ENCODE assay signal across 1 cellular context in the genomic region with DNA sequence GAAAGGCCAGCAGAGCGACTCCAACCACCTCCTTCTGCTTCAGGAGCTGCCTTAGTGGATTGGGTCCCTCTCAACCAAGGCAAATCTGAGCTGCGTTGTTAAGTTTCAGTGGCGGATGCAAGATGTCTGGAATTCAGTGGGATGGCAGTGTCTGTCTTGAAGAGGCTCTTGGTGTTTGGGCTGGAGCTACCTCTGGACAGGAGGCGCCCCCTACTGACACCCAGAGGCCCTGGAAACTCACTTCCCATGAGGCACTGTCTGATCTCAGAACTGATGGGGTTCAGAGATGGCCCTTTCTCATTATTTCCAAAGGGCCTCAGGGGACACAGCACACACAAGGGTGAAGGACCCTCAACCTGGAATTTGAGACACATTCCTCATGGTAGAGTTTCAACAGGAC.
TF ChIP-seq lines count a peak whose summit lies in the region.

No MANE protein-coding gene starts in this region.

TF ChIP-seq in GM23338, 12 proteins besides CTCF, POLR2A, EP300 and RAD21 (continued from another document):
- TF ChIP-seq, protein P1, sequence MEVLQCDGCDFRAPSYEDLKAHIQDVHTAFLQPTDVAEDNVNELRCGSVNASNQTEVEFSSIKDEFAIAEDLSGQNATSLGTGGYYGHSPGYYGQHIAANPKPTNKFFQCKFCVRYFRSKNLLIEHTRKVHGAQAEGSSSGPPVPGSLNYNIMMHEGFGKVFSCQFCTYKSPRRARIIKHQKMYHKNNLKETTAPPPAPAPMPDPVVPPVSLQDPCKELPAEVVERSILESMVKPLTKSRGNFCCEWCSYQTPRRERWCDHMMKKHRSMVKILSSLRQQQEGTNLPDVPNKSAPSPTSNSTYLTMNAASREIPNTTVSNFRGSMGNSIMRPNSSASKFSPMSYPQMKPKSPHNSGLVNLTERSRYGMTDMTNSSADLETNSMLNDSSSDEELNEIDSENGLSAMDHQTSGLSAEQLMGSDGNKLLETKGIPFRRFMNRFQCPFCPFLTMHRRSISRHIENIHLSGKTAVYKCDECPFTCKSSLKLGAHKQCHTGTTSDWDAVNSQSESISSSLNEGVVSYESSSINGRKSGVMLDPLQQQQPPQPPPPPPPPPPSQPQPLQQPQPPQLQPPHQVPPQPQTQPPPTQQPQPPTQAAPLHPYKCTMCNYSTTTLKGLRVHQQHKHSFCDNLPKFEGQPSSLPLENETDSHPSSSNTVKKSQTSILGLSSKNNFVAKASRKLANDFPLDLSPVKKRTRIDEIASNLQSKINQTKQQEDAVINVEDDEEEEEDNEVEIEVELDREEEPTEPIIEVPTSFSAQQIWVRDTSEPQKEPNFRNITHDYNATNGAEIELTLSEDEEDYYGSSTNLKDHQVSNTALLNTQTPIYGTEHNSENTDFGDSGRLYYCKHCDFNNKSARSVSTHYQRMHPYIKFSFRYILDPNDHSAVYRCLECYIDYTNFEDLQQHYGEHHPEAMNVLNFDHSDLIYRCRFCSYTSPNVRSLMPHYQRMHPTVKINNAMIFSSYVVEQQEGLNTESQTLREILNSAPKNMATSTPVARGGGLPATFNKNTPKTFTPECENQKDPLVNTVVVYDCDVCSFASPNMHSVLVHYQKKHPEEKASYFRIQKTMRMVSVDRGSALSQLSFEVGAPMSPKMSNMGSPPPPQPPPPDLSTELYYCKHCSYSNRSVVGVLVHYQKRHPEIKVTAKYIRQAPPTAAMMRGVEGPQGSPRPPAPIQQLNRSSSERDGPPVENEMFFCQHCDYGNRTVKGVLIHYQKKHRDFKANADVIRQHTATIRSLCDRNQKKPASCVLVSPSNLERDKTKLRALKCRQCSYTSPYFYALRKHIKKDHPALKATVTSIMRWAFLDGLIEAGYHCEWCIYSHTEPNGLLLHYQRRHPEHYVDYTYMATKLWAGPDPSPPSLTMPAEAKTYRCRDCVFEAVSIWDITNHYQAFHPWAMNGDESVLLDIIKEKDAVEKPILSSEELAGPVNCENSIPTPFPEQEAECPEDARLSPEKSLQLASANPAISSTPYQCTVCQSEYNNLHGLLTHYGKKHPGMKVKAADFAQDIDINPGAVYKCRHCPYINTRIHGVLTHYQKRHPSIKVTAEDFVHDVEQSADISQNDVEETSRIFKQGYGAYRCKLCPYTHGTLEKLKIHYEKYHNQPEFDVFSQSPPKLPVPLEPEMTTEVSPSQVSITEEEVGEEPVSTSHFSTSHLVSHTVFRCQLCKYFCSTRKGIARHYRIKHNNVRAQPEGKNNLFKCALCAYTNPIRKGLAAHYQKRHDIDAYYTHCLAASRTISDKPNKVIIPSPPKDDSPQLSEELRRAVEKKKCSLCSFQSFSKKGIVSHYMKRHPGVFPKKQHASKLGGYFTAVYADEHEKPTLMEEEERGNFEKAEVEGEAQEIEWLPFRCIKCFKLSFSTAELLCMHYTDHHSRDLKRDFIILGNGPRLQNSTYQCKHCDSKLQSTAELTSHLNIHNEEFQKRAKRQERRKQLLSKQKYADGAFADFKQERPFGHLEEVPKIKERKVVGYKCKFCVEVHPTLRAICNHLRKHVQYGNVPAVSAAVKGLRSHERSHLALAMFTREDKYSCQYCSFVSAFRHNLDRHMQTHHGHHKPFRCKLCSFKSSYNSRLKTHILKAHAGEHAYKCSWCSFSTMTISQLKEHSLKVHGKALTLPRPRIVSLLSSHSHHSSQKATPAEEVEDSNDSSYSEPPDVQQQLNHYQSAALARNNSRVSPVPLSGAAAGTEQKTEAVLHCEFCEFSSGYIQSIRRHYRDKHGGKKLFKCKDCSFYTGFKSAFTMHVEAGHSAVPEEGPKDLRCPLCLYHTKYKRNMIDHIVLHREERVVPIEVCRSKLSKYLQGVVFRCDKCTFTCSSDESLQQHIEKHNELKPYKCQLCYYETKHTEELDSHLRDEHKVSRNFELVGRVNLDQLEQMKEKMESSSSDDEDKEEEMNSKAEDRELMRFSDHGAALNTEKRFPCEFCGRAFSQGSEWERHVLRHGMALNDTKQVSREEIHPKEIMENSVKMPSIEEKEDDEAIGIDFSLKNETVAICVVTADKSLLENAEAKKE (CRISPR knock-in tag; IDR thresholded peaks at IDR 0.05) = no peak
- TF ChIP-seq JUNB (IDR thresholded peaks at IDR 0.05; ENCODE audit: unreplicated experiment) = no peak
